25 cellular contexts compared by ENCODE assay signal in genomic region chr4:55323375-55323774, GRCh38.
"Had no signal": no experiment of that assay in that cellular context is flagged by ENCODE, and none has a peak within 500 bp of the region (broad histone marks: within the 10 kb centered on the region; RNA-seq: fewer than 3 reads in every experiment).

No MANE protein-coding gene starts in this region.

- H3K36me3 ChIP-seq: neural progenitor cell, ovary, right lobe of liver, sigmoid colon, stomach, thoracic aorta, thyroid gland, tibial nerve, upper lobe of right lung, uterus had no signal

- FAIRE-seq: small intestine had no signal

- DNase-seq: natural killer cell; occipital lobe; ovary; posterior cingulate gyrus; psoas muscle; right cardiac atrium; right lobe of liver; sigmoid colon; small intestine; stimulated activated CD4-positive, alpha-beta T cell treated with anti-CD3 and anti-CD28 coated beads, Interleukin-15, amount 100 ng/mL, for 24 hours; stimulated activated CD4-positive, alpha-beta T cell treated with anti-CD3 and anti-CD28 coated beads, Interleukin-2, amount 100 ng/mL, for 24 hours; stimulated activated CD4-positive, alpha-beta T cell treated with anti-CD3 and anti-CD28 coated beads, Interleukin-2, amount 100 ng/mL, for 48 hours; stimulated activated CD4-positive, alpha-beta T cell treated with anti-CD3 and anti-CD28 coated beads, Interleukin-4, amount 100 ng/mL, for 24 hours; stimulated activated naive B cell treated with anti-CD40 and anti-IgM and Interleukin-4, amounts not matched to agents 10 μg/mL and 1 μg/mL and 100 μg/mL, for 72 hours; stimulated activated naive CD4-positive, alpha-beta T cell treated with Interleukin-2 at 50 U/mL for 16 hours; stomach; thyroid gland; trophoblast cell; upper lobe of right lung; uterus had no signal

- H3K27me3 ChIP-seq: neural progenitor cell, ovary, right lobe of liver, sigmoid colon, stomach, thyroid gland, tibial nerve, upper lobe of right lung, uterus had no signal

- H3K4me2 ChIP-seq: neural progenitor cell had no signal

- H3K4me3 ChIP-seq: neural progenitor cell, ovary, psoas muscle, right lobe of liver, sigmoid colon, stomach, thoracic aorta, thyroid gland, tibial nerve, upper lobe of right lung, uterus had no signal

- H3K9ac ChIP-seq: neural progenitor cell, parathyroid adenoma had no signal

- H3K4me1 ChIP-seq: neural progenitor cell, parathyroid adenoma, psoas muscle, right lobe of liver, sigmoid colon, thyroid gland, uterus had no signal

- H3K9me3 ChIP-seq: ovary, psoas muscle, right lobe of liver, sigmoid colon, stomach, thoracic aorta, thyroid gland, tibial nerve, upper lobe of right lung, uterus had no signal

- H2AFZ ChIP-seq: neural progenitor cell, parathyroid adenoma had no signal

- H3K27ac ChIP-seq: neural progenitor cell, ovary, parathyroid adenoma, psoas muscle, right lobe of liver, sigmoid colon, stomach, thoracic aorta, thyroid gland, tibial nerve, upper lobe of right lung, uterus had no signal

- ATAC-seq: natural killer cell; psoas muscle; right cardiac atrium; right lobe of liver; stimulated activated effector memory CD8-positive, alpha-beta T cell treated with anti-CD3 and anti-CD28 coated beads, Interleukin-12 subunit alpha, Interleukin-12 subunit beta, amount 100 ng/mL, for 72 hours; stimulated activated naive B cell treated with anti-CD40 and anti-IgM and Interleukin-4, amounts not matched to agents 10 μg/mL and 1 μg/mL and 100 μg/mL, for 72 hours; upper lobe of right lung had no signal

- H3K79me2 ChIP-seq: parathyroid adenoma had no signal
